ENCODE assay signal across 32 cellular contexts in the genomic region with DNA sequence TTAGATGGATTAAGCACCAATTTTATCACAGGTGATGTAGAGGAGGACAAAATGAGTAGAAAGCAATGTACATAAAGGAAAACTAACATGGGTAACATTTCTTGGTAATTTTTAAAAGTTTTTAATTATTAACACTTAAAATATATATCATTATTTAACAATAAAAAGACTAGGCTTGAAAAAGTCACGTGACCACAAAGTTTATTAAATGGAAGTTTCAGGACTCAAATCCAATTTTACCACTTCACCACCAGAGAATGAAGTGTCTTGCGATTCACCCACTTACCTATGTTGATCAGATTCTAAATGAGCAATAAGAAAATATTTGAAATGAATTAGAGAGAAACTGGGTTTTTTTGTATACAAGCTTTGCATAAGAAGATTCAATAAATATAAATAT.
"Had no signal": no experiment of that assay in that cellular context is flagged by ENCODE, and none has a peak within 500 bp of the region (broad histone marks: within the 10 kb centered on the region; RNA-seq: fewer than 3 reads in every experiment).

No MANE protein-coding gene starts in this region.

- H3K4me3 ChIP-seq: adrenal gland, ascending aorta, body of pancreas, breast epithelium, cardiac muscle cell had no signal

- H3K27ac ChIP-seq: adrenal gland, ascending aorta, body of pancreas, brain microvascular endothelial cell, breast epithelium, cardiac muscle cell had no signal

- ATAC-seq: activated naive CD4-positive, alpha-beta T cell treated with anti-CD3 and anti-CD28 coated beads, Interleukin-2, amount 50 U/mL, for 72 hours; activated naive CD8-positive, alpha-beta T cell treated with anti-CD3 and anti-CD28 coated beads, Interleukin-2, amount 50 U/mL, for 24 hours; activated T-cell treated with anti-CD3 and anti-CD28 coated beads, Interleukin-2, amount 50 U/mL, for 4 hours; activated T-cell treated with anti-CD3 and anti-CD28 coated beads, Interleukin-2, amount 50 U/mL, for 72 hours; activated T-helper 17 cell treated with anti-CD3 and anti-CD28 coated beads, Interleukin-2, amount 50 U/mL, for 72 hours; body of pancreas had no signal

- H3K27me3 ChIP-seq: adrenal gland, ascending aorta, body of pancreas, brain microvascular endothelial cell, breast epithelium, cardiac muscle cell had no signal

- FAIRE-seq: astrocyte, bronchial epithelial cell had no signal

- H3K4me1 ChIP-seq: adrenal gland, ascending aorta, body of pancreas, breast epithelium had no signal

- H3K9me3 ChIP-seq: adrenal gland, ascending aorta, body of pancreas, breast epithelium had no signal

- H3K36me3 ChIP-seq: adrenal gland, ascending aorta, brain microvascular endothelial cell, breast epithelium, cardiac muscle cell had no signal

- DNase-seq: activated effector memory CD4-positive, alpha-beta T cell treated with anti-CD3 and anti-CD28 coated beads, Interleukin-2, amount 50 U/mL, for 16 hours; activated effector memory CD4-positive, alpha-beta T cell treated with Interleukin-2 at 50 U/mL for 16 hours; activated gamma-delta T cell; activated gamma-delta T cell treated with Interleukin-2 at 50 U/mL for 16 hours; activated naive CD4-positive, alpha-beta T cell; activated naive CD4-positive, alpha-beta T cell treated with anti-CD3 and anti-CD28 coated beads for 36 hours; activated naive CD4-positive, alpha-beta T cell treated with anti-CD3 and anti-CD28 coated beads, Interleukin-2, amount 10 ng/mL, durations not matched to agents 7 days and 5 days; activated naive CD4-positive, alpha-beta T cell treated with anti-CD3 and anti-CD28 coated beads, Interleukin-2, amount 50 U/mL, for 16 hours; activated naive CD4-positive, alpha-beta T cell treated with Interleukin-2 at 50 U/mL for 16 hours; activated naive CD8-positive, alpha-beta T cell treated with anti-CD3 and anti-CD28 coated beads for 36 hours; activated naive CD8-positive, alpha-beta T cell treated with anti-CD3 and anti-CD28 coated beads, Interleukin-2, amount 10 ng/mL, durations not matched to agents 7 days and 5 days; activated naive CD8-positive, alpha-beta T cell treated with anti-CD3 and anti-CD28 coated beads, Interleukin-2, amount 50 U/mL, for 24 hours; activated T-cell treated with anti-CD3 and anti-CD28 coated beads, Interleukin-2, amount 50 U/mL, for 24 hours; activated T-cell treated with anti-CD3 and anti-CD28 coated beads, Interleukin-2, amount 50 U/mL, for 4 hours; activated T-cell treated with anti-CD3 and anti-CD28 coated beads, Interleukin-2, amount 50 U/mL, for 48 hours; activated T-cell treated with anti-CD3 and anti-CD28 coated beads, Interleukin-2, amount 50 U/mL, for 72 hours; adrenal gland; amniotic stem cell; amygdala; anterior cingulate cortex; aorta; body of pancreas; brain microvascular endothelial cell; central memory CD4-positive, alpha-beta T cell; cerebellar nuclear complex had no signal
